1 cellular context compared by ENCODE assay signal in genomic region chr11:31824791-31825452, GRCh38.
TF ChIP-seq lines count a peak whose summit lies in the region.

No MANE protein-coding gene starts in this region.

TF ChIP-seq in H1, 55 proteins besides CTCF, POLR2A, EP300 and RAD21:
- TF ChIP-seq CTBP2 (IDR thresholded peaks at IDR 0.05; ENCODE audit: borderline replicate concordance, insufficient read depth, insufficient read length, low read length) (no peak), BACH1 (IDR thresholded peaks at IDR 0.05; ENCODE audit: low read length) (no peak), EZH2 (IDR thresholded peaks at IDR 0.05; ENCODE audit: low read depth, low read length, severe bottlenecking) (peak; percentile 97), CBX5 (IDR thresholded peaks at IDR 0.05; ENCODE audit: low read depth, low read length) (no peak), TAF1 (IDR thresholded peaks at IDR 0.05; ENCODE audit: low read depth, low read length) (no peak), GTF2F1 (IDR thresholded peaks at IDR 0.05; ENCODE audit: borderline replicate concordance, low read depth, low read length) (no peak), SIX5 (IDR thresholded peaks at IDR 0.05; ENCODE audit: low read depth, low read length) (no peak), RBBP5 (IDR thresholded peaks at IDR 0.05; ENCODE audit: borderline replicate concordance, low read depth, low read length) (no peak), SUZ12 (IDR thresholded peaks at IDR 0.05; ENCODE audit: low read length) (peak; percentile 95; the same call in 1 of the 2 replicates), CHD2 (IDR thresholded peaks at IDR 0.05; ENCODE audit: low read length) (no peak), HDAC2 (IDR thresholded peaks at IDR 0.05; ENCODE audit: borderline replicate concordance in 1 of 2, low read depth in 2 of 2, low read length in 2 of 2) (no peak), KDM5A (IDR thresholded peaks at IDR 0.05; ENCODE audit: low read length) (no peak), SP2 (IDR thresholded peaks at IDR 0.05; ENCODE audit: low read length) (no peak), ATF2 (IDR thresholded peaks at IDR 0.05; ENCODE audit: low read length) (no peak), KDM1A (IDR thresholded peaks at IDR 0.05; ENCODE audit: borderline replicate concordance, low read length) (no peak), YY1 (IDR thresholded peaks at IDR 0.05; ENCODE audit: low read depth, low read length) (no peak), JUN (IDR thresholded peaks at IDR 0.05; ENCODE audit: low read depth, low read length) (no peak), CHD1 (IDR thresholded peaks at IDR 0.05; ENCODE audit: low read depth, low read length) (no peak), RNF2 (IDR thresholded peaks at IDR 0.05; ENCODE audit: borderline replicate concordance, low read depth, low read length, missing control alignments, poor library complexity, severe bottlenecking) (peak; percentile 83)
TF ChIP-seq in H1: peak in this region for 3.
